Comparison of ENCODE assay signal across 26 cellular contexts in the genomic region with DNA sequence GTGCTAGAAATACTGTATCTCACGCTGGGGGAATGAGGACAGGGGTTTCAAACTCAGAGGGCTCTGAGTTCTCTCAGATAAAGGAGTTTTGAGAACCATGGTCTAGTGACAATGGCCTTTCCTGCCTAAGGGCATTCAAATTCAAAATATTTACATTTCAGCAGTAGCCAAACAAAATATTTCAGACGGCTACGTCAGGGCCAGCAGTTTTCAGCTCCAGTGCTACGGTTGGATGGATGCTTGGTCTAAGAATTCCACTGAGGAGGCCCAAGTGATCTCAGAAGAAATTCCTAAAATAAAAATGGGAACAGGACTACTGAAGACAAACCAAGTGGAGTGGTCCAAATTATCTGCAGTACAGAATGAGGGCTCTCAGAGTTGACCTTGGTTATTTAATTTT. TPM values are rescaled to one million over a fixed set of nuclear protein-coding genes. Genes with fewer than 3 reads are reported as not detected.
"Had no signal": no experiment of that assay in that cellular context is flagged by ENCODE, and none has a peak within 500 bp of the region (broad histone marks: within the 10 kb centered on the region; RNA-seq: fewer than 3 reads in every experiment).

No MANE protein-coding gene starts in this region.

- H3K9me3 Mint-ChIP-seq: activated CD4-positive, alpha-beta T cell treated with anti-CD3 and anti-CD28 coated beads, Interleukin-2, amount 10 ng/mL, durations not matched to agents 24 days and 14 days; activated naive CD4-positive, alpha-beta T cell treated with anti-CD3 and anti-CD28 coated beads, Interleukin-2, amount 10 ng/mL, durations not matched to agents 7 days and 5 days; activated naive CD8-positive, alpha-beta T cell treated with anti-CD3 and anti-CD28 coated beads, Interleukin-2, amount 50 U/mL, for 24 hours; stimulated activated naive CD8-positive, alpha-beta T cell treated with anti-CD3 and anti-CD28 coated beads, Interleukin-15, Interleukin-2, amounts not matched to agents 100 ng/mL and 50 ng/mL, for 24 hours; T-helper 2 cell treated with Interferon-gamma antibody and Interleukin-4, amounts not matched to agents 5 μg/mL and 100 μg/mL, for 36 hours had no signal

- H3K27ac ChIP-seq: ascending aorta, heart right ventricle, left ventricle myocardium inferior, psoas muscle, skin epidermis, tibial nerve, uterus had no signal

- H3K27me3 ChIP-seq: ascending aorta, heart right ventricle, tibial nerve, uterus had no signal

- H3K4me3 Mint-ChIP-seq: activated CD4-positive, alpha-beta T cell treated with anti-CD3 and anti-CD28 coated beads, Interleukin-2, amount 10 ng/mL, durations not matched to agents 24 days and 14 days; activated naive CD4-positive, alpha-beta T cell treated with anti-CD3 and anti-CD28 coated beads, Interleukin-2, amount 10 ng/mL, durations not matched to agents 7 days and 5 days; activated naive CD8-positive, alpha-beta T cell treated with anti-CD3 and anti-CD28 coated beads, Interleukin-2, amount 50 U/mL, for 24 hours; immature natural killer cell; nephron progenitor cell; stimulated activated naive CD8-positive, alpha-beta T cell treated with anti-CD3 and anti-CD28 coated beads, Interleukin-15, Interleukin-2, amounts not matched to agents 100 ng/mL and 50 ng/mL, for 24 hours; T-helper 2 cell treated with Interferon-gamma antibody and Interleukin-4, amounts not matched to agents 5 μg/mL and 100 μg/mL, for 36 hours had no signal

- FAIRE-seq: bronchial epithelial cell, endometrium had no signal

- H3K9me3 ChIP-seq: ascending aorta, psoas muscle, tibial nerve, uterus had no signal

- DNase-seq: activated CD4-positive, alpha-beta T cell treated with anti-CD3 and anti-CD28 coated beads, Interleukin-2, amount 10 ng/mL, durations not matched to agents 24 days and 14 days; activated CD8-positive, alpha-beta memory T cell treated with anti-CD3 and anti-CD28 coated beads, Interleukin-2, amount 50 U/mL, for 4 hours; activated effector memory CD4-positive, alpha-beta T cell treated with Interleukin-2 at 50 U/mL for 16 hours; activated naive CD4-positive, alpha-beta T cell treated with anti-CD3 and anti-CD28 coated beads, Interleukin-2, amount 10 ng/mL, durations not matched to agents 7 days and 5 days; activated naive CD8-positive, alpha-beta T cell treated with anti-CD3 and anti-CD28 coated beads, Interleukin-2, amount 50 U/mL, for 24 hours; activated T-cell treated with anti-CD3 and anti-CD28 coated beads, Interleukin-2, amount 50 U/mL, for 48 hours; cerebellar nuclear complex; cortex of kidney; heart right ventricle; immature natural killer cell; kidney glomerular epithelial cell; left ventricle myocardium inferior; mammary epithelial cell; nephron progenitor cell; psoas muscle; right cardiac atrium; stimulated activated CD4-positive, alpha-beta T cell treated with anti-CD3 and anti-CD28 coated beads, Interleukin-15, amount 100 ng/mL, for 24 hours; stimulated activated CD4-positive, alpha-beta T cell treated with anti-CD3 and anti-CD28 coated beads, Interleukin-2, amount 100 ng/mL, for 48 hours; uterus had no signal

- H3K4me3 ChIP-seq: ascending aorta, heart right ventricle, left ventricle myocardium inferior, psoas muscle, skin epidermis, tibial nerve, uterus had no signal

- H3K27ac Mint-ChIP-seq: activated CD4-positive, alpha-beta T cell treated with anti-CD3 and anti-CD28 coated beads, Interleukin-2, amount 10 ng/mL, durations not matched to agents 24 days and 14 days; activated naive CD4-positive, alpha-beta T cell treated with anti-CD3 and anti-CD28 coated beads, Interleukin-2, amount 10 ng/mL, durations not matched to agents 7 days and 5 days; activated naive CD8-positive, alpha-beta T cell treated with anti-CD3 and anti-CD28 coated beads, Interleukin-2, amount 50 U/mL, for 24 hours; immature natural killer cell; nephron progenitor cell; stimulated activated naive CD8-positive, alpha-beta T cell treated with anti-CD3 and anti-CD28 coated beads, Interleukin-15, Interleukin-2, amounts not matched to agents 100 ng/mL and 50 ng/mL, for 24 hours; T-helper 2 cell treated with Interferon-gamma antibody and Interleukin-4, amounts not matched to agents 5 μg/mL and 100 μg/mL, for 36 hours had no signal

- H3K27me3 Mint-ChIP-seq: activated CD4-positive, alpha-beta T cell treated with anti-CD3 and anti-CD28 coated beads, Interleukin-2, amount 10 ng/mL, durations not matched to agents 24 days and 14 days; activated naive CD4-positive, alpha-beta T cell treated with anti-CD3 and anti-CD28 coated beads, Interleukin-2, amount 10 ng/mL, durations not matched to agents 7 days and 5 days; activated naive CD8-positive, alpha-beta T cell treated with anti-CD3 and anti-CD28 coated beads, Interleukin-2, amount 50 U/mL, for 24 hours had no signal

- ATAC-seq: activated naive CD8-positive, alpha-beta T cell treated with anti-CD3 and anti-CD28 coated beads, Interleukin-2, amount 50 U/mL, for 24 hours; heart right ventricle; psoas muscle; right cardiac atrium had no signal

- H3K36me3 ChIP-seq: ascending aorta, heart right ventricle, left ventricle myocardium inferior, tibial nerve, uterus had no signal

- H3K4me1 ChIP-seq: heart right ventricle, left ventricle myocardium inferior, psoas muscle, tibial nerve, uterus had no signal

- H3K4me1 Mint-ChIP-seq: activated CD4-positive, alpha-beta T cell treated with anti-CD3 and anti-CD28 coated beads, Interleukin-2, amount 10 ng/mL, durations not matched to agents 24 days and 14 days; activated naive CD4-positive, alpha-beta T cell treated with anti-CD3 and anti-CD28 coated beads, Interleukin-2, amount 10 ng/mL, durations not matched to agents 7 days and 5 days; activated naive CD8-positive, alpha-beta T cell treated with anti-CD3 and anti-CD28 coated beads, Interleukin-2, amount 50 U/mL, for 24 hours; immature natural killer cell had no signal

- H3K36me3 Mint-ChIP-seq: activated naive CD4-positive, alpha-beta T cell treated with anti-CD3 and anti-CD28 coated beads, Interleukin-2, amount 10 ng/mL, durations not matched to agents 7 days and 5 days; immature natural killer cell had no signal

RNA-seq across cellular contexts. Expression of gene SCG2, which starts 41.1 kb away (rescaled TPM):
- total RNA-seq: activated CD4-positive, alpha-beta T cell treated with anti-CD3 and anti-CD28 coated beads, Interleukin-2, amount 10 ng/mL, durations not matched to agents 24 days and 14 days; mammary epithelial cell had no signal
